In the genomic region with DNA sequence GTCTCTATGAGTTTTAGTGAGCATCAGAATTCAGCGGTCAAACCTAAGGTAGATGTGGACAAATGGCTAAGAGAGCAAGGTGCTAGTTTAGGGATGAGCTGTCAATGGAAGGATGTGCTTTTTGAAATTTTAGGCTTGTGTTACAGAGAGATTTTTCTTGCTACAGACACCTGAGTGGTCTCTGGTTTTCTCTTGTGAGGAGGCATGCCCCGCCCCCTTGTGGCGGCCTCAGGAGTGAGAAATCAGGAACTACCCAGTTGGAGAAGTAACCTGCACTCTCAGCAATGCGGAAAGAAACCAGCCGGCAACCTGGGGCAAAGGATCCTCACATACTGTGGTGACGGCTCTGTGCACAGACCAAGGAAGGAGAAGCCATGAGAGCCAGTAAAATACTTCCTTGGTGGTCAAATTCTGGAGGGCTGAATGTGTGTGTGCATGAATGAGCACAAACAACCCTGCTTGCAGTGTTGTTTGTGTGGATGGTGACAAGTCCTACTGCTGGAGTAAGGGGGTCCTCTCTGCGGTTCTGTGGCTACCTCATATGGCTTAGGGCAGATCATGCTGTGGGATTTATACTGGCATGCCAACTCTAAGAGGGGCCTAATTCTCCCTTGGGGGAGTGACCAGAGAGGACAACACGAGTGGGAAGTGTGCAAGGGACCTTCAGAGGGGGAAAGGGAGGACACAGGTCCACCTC, we compare ENCODE assay signal across 9 cellular contexts. TPM values are rescaled to one million over a fixed set of nuclear protein-coding genes. Genes with fewer than 3 reads are reported as not detected.
DNase-seq lines count a peak whose midpoint lies in the region; TF ChIP-seq lines count a peak whose summit lies in the region.
"Had no signal": no experiment of that assay in that cellular context is flagged by ENCODE, and none has a peak within 500 bp of the region (broad histone marks: within the 10 kb centered on the region; RNA-seq: fewer than 3 reads in every experiment).

No MANE protein-coding gene starts in this region.

- H4K20me1 ChIP-seq in GM23248 (ENCODE audit: insufficient read depth): no peaks in the 10 kb centered on the region

- in situ Hi-C loops in GM23248 (cut with MboI): no loop called here

- CTCF ChIA-PET in GM10248 (lab: Yijun Ruan, JAX): interaction anchor here (0.7 to 3.9 kb wide), 28 partner anchors 10 to 453 kb away, joined by 3 to 41 read pairs (median 5); partner anchors contain the start of gene DTWD2

- no peak overlapping the region for H2AFZ ChIP-seq in GM23248

- H3K4me2 ChIP-seq in GM23248 (ENCODE audit: unreplicated experiment): no peak overlapping the region

- H3K9ac ChIP-seq in GM23248: no peak overlapping the region

- H3K27me3 ChIP-seq in GM23248 (replicated peaks; ENCODE audit: insufficient read depth) (peaks cover 14% of the 10 kb centered on the region), dorsolateral prefrontal cortex (no peaks in the 10 kb centered on the region)
- H3K27me3 ChIP-seq: breast epithelium had no signal

- H3K27ac ChIP-seq in GM23248: no peak overlapping the region
- H3K27ac ChIP-seq in dorsolateral prefrontal cortex: no peak overlapping the region
- H3K27ac ChIP-seq: breast epithelium had no signal

- POLR2A ChIA-PET in GM10248 (lab: Yijun Ruan, JAX): no interaction called here

- H3K4me3 ChIP-seq in GM23248 (no peak overlapping the region), dorsolateral prefrontal cortex (no peak overlapping the region)
- H3K4me3 ChIP-seq: breast epithelium had no signal

- 34% methylated on average over 8 of the region's 8 CpGs for WGBS in GM23248 (ENCODE audit: low coverage in 1 of 2, low lambda C conversion rate in 2 of 2, missing lambda C conversion rate in 2 of 2), 2 experiments

- no peaks in the 10 kb centered on the region for H3K4me1 ChIP-seq in GM23248 (ENCODE audit: insufficient read depth)
- H3K4me1 ChIP-seq: breast epithelium had no signal

- intact Hi-C loops in dorsolateral prefrontal cortex (cut with DNase I): no loop called here

- TF ChIP-seq CTCF in GM10248 (IDR thresholded peaks at IDR 0.05; ENCODE audit: control extremely low read depth, extremely low read depth, low read depth, missing control alignments) (peak; percentile 56), dorsolateral prefrontal cortex (IDR thresholded peaks at IDR 0.05 in 54 of 56, conservative IDR thresholded peaks at IDR 0.05 in 2 of 56; ENCODE audit: low read depth in 1 of 56, partially characterized antibody in 56 of 56) (peak in 40 of 56 donors; percentile 9 to 44 (median 28))

- no peaks in the 10 kb centered on the region for H3K36me3 ChIP-seq in GM23248 (ENCODE audit: low read depth)
- H3K36me3 ChIP-seq: breast epithelium had no signal

- no peaks in the 10 kb centered on the region for H3F3A ChIP-seq in GM23248 (ENCODE audit: insufficient read depth)

- H3K9me2 ChIP-seq in GM23248 (ENCODE audit: insufficient read depth): no peaks in the 10 kb centered on the region

- peak; percentile 52 for DNase-seq in GM10248 (ENCODE audit: extremely low spot score)
- DNase-seq in GM23248: peak; percentile 53
- peak; percentile 43 for DNase-seq in LoVo (ENCODE audit: low spot score)
- DNase-seq in activated CD4-positive, alpha-beta T cell treated with anti-CD3 and anti-CD28 coated beads, Interleukin-2, amount 50 U/mL, for 1 hour: peak; percentile 74
- peak in 6 of 10 donors; percentile 39 to 51 (median 49) for DNase-seq in dorsolateral prefrontal cortex
- peak; percentile 67 for DNase-seq in mucosa of gallbladder (ENCODE audit: low spot score)
- peak; percentile 58 for DNase-seq in stimulated activated naive CD4-positive, alpha-beta T cell treated with Interleukin-2 at 50 U/mL for 16 hours (lab: John Stamatoyannopoulos, UW)
- DNase-seq in NCI-H128 (lab: John Stamatoyannopoulos, UW; ENCODE audit: unreplicated experiment): no peak

- no peaks in the 10 kb centered on the region for H3K9me3 ChIP-seq in GM23248 (ENCODE audit: low read depth)
- H3K9me3 ChIP-seq: breast epithelium had no signal

- H3K79me2 ChIP-seq in GM23248 (ENCODE audit: insufficient read depth): no peaks in the 10 kb centered on the region

RNA-seq across cellular contexts. Expression of gene HSD17B4, which starts 16.7 kb away (rescaled TPM):
- total RNA-seq in GM23248 (2014; rRNA removed; shearing (Covaris generic)): 55.8 and 556 TPM in 2 replicates
- 71.1 and 86.5 TPM in 2 replicates for polyA plus RNA-seq in GM23248 (2016; fragmentation: Nextera tagmentation; extraction: Ambion mirVana)
- total RNA-seq in dorsolateral prefrontal cortex: 100 to 1,000 TPM; 152 to 375 (median 249) TPM
- total RNA-seq in mucosa of gallbladder: 379 TPM
